1 cellular context compared by ENCODE assay signal in the genomic region with DNA sequence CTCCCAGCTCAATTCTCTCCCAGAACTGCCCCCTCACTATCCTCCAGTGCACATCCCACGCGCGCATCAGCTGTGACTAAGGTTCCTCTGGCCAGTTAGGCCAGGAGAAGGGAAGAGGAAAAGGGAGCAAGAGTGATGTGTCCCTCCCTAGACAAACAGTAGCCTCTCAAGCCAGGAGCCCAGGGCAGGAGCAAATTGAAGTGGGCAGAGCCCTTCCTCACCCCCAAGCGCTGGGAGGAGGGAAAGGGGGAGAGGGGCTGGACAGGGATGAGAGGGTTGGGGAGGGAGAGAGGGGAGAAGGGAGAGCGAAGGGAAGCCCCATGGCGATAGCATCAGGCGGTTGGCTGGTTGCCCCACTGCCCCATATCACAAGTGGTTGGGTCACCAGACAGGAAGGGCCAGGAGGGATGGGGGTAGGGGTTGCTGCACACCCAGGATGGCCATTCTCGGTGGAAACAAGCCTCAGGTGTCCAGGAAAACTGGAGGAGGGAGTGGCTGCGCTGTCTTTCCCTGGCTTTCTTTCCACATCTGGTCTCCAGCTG.
A peak's percentile ranks its signal among the peaks of the same experiment; 100 is the strongest.
TF ChIP-seq lines count a peak whose summit lies in the region.

No MANE protein-coding gene starts in this region.

TF ChIP-seq in HepG2, 621 proteins besides CTCF, POLR2A, EP300 and RAD21:
- TF ChIP-seq, protein P1, sequence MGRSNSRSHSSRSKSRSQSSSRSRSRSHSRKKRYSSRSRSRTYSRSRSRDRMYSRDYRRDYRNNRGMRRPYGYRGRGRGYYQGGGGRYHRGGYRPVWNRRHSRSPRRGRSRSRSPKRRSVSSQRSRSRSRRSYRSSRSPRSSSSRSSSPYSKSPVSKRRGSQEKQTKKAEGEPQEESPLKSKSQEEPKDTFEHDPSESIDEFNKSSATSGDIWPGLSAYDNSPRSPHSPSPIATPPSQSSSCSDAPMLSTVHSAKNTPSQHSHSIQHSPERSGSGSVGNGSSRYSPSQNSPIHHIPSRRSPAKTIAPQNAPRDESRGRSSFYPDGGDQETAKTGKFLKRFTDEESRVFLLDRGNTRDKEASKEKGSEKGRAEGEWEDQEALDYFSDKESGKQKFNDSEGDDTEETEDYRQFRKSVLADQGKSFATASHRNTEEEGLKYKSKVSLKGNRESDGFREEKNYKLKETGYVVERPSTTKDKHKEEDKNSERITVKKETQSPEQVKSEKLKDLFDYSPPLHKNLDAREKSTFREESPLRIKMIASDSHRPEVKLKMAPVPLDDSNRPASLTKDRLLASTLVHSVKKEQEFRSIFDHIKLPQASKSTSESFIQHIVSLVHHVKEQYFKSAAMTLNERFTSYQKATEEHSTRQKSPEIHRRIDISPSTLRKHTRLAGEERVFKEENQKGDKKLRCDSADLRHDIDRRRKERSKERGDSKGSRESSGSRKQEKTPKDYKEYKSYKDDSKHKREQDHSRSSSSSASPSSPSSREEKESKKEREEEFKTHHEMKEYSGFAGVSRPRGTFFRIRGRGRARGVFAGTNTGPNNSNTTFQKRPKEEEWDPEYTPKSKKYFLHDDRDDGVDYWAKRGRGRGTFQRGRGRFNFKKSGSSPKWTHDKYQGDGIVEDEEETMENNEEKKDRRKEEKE (IDR thresholded peaks at IDR 0.05): no peak
- TF ChIP-seq PCBP1 (IDR thresholded peaks at IDR 0.05; ENCODE audit: borderline replicate concordance, low read depth, low read length): peak; percentile 92
- no peak for TF ChIP-seq ZNF782 (CRISPR knock-in tag; IDR thresholded peaks at IDR 0.05; ENCODE audit: borderline replicate concordance)
- TF ChIP-seq, protein P2, sequence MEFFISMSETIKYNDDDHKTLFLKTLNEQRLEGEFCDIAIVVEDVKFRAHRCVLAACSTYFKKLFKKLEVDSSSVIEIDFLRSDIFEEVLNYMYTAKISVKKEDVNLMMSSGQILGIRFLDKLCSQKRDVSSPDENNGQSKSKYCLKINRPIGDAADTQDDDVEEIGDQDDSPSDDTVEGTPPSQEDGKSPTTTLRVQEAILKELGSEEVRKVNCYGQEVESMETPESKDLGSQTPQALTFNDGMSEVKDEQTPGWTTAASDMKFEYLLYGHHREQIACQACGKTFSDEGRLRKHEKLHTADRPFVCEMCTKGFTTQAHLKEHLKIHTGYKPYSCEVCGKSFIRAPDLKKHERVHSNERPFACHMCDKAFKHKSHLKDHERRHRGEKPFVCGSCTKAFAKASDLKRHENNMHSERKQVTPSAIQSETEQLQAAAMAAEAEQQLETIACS (CRISPR knock-in tag; IDR thresholded peaks at IDR 0.05): no peak
- TF ChIP-seq, protein P3, sequence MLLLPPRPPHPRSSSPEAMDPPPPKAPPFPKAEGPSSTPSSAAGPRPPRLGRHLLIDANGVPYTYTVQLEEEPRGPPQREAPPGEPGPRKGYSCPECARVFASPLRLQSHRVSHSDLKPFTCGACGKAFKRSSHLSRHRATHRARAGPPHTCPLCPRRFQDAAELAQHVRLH (CRISPR knock-in tag; IDR thresholded peaks at IDR 0.05; ENCODE audit: borderline replicate concordance, low read depth): no peak
- 0 out of 2 replicates have a peak, but pooled peaks have one; percentile 28 for TF ChIP-seq ZXDC (CRISPR knock-in tag; IDR thresholded peaks at IDR 0.05)
- TF ChIP-seq ZBTB40 (IDR thresholded peaks at IDR 0.05): no peak
- TF ChIP-seq ZBTB40 (CRISPR knock-in tag; IDR thresholded peaks at IDR 0.05): 0 out of 2 replicates have a peak, but pooled peaks have one; percentile 56
- TF ChIP-seq, protein P4, sequence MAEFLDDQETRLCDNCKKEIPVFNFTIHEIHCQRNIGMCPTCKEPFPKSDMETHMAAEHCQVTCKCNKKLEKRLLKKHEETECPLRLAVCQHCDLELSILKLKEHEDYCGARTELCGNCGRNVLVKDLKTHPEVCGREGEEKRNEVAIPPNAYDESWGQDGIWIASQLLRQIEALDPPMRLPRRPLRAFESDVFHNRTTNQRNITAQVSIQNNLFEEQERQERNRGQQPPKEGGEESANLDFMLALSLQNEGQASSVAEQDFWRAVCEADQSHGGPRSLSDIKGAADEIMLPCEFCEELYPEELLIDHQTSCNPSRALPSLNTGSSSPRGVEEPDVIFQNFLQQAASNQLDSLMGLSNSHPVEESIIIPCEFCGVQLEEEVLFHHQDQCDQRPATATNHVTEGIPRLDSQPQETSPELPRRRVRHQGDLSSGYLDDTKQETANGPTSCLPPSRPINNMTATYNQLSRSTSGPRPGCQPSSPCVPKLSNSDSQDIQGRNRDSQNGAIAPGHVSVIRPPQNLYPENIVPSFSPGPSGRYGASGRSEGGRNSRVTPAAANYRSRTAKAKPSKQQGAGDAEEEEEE (CRISPR knock-in tag; IDR thresholded peaks at IDR 0.05; ENCODE audit: borderline replicate concordance): no peak
- TF ChIP-seq ZNF720 (CRISPR knock-in tag; IDR thresholded peaks at IDR 0.05): no peak
- TF ChIP-seq, protein P5, sequence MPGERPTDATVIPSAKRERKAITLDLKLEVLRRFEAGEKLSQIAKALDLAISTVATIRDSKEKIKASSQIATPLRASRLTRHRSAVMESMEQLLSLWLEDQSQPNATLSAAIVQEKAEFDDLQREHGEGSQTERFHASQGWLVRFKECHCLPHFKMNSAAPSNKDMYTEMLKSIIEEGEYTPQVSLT (CRISPR knock-in tag; IDR thresholded peaks at IDR 0.05; ENCODE audit: borderline replicate concordance, low read depth): no peak
- 0 out of 2 replicates have a peak, but pooled peaks have one; percentile 23 for TF ChIP-seq ERF (CRISPR knock-in tag; IDR thresholded peaks at IDR 0.05)
- no peak for TF ChIP-seq CBX1 (IDR thresholded peaks at IDR 0.05; ENCODE audit: low read depth)
- 0 out of 2 replicates have a peak, but pooled peaks have one; percentile 25 for TF ChIP-seq THAP8 (CRISPR knock-in tag; IDR thresholded peaks at IDR 0.05; ENCODE audit: borderline replicate concordance)
- no peak for TF ChIP-seq MAZ (IDR thresholded peaks at IDR 0.05; ENCODE audit: borderline replicate concordance, low read depth, low read length)
- TF ChIP-seq MAZ (CRISPR knock-in tag; IDR thresholded peaks at IDR 0.05; ENCODE audit: low read depth): peak; percentile 32; the same call in 1 of the 2 replicates
